22 cellular contexts compared by ENCODE assay signal in genomic region chr11:64641596-64642417, GRCh38. TPM values are rescaled to one million over a fixed set of nuclear protein-coding genes. Genes with fewer than 3 reads are reported as not detected.
DNase-seq lines count a peak whose midpoint lies in the region; ATAC-seq and TF ChIP-seq lines count a peak whose summit lies in the region.
"Had no signal": no experiment of that assay in that cellular context is flagged by ENCODE, and none has a peak within 500 bp of the region (broad histone marks: within the 10 kb centered on the region; RNA-seq: fewer than 3 reads in every experiment).

No MANE protein-coding gene starts in this region.

- H3K9me3 ChIP-seq in BLaER1 treated with 17β-estradiol and CSF1 and Interleukin-3, amounts not matched to agents 10 nM and 100 nM (replicated peaks in 1 of 11) = no peaks in the 10 kb centered on the region
- H3K9me3 ChIP-seq in HUES6 (ENCODE audit: control insufficient read depth, insufficient read depth, low read depth, low read length) (no peaks in the 10 kb centered on the region), esophagus muscularis mucosa (no peaks in the 10 kb centered on the region), ovary (no peaks in the 10 kb centered on the region), smooth muscle cell (replicated peaks; ENCODE audit: low read depth) (no peaks in the 10 kb centered on the region), MM.1S (replicated peaks; ENCODE audit: insufficient read depth, low read length) (no peaks in the 10 kb centered on the region)
- H3K9me3 ChIP-seq: SJCRH30 had no signal

- peak overlapping the region in 7 of 10 experiments; percentile 25 to 52 (median 40); a peak in 8 of 20 replicates for H3K4me3 ChIP-seq in BLaER1 treated with 17β-estradiol and CSF1 and Interleukin-3, amounts not matched to agents 10 nM and 100 nM
- peak overlapping the region; percentile 54 for H3K4me3 ChIP-seq in HUES6 (ENCODE audit: low read depth, low read length)
- peak overlapping the region; percentile 33 to 51 (median 44) for H3K4me3 ChIP-seq in esophagus muscularis mucosa
- H3K4me3 ChIP-seq in ovary = peak overlapping the region; percentile 69
- H3K4me3 ChIP-seq in smooth muscle cell = no peak overlapping the region
- H3K4me3 ChIP-seq in MM.1S (ENCODE audit: low read length) = no peak overlapping the region
- H3K4me3 ChIP-seq: SJCRH30 had no signal

- no peaks in the 10 kb centered on the region for H3F3A ChIP-seq in smooth muscle cell (ENCODE audit: low read depth)
- H3F3A ChIP-seq in MM.1S (ENCODE audit: insufficient read depth, low read length) = no peaks in the 10 kb centered on the region

- H3K79me2 ChIP-seq in smooth muscle cell (ENCODE audit: low read depth) (no peaks in the 10 kb centered on the region), MM.1S (ENCODE audit: low read length) (no peaks in the 10 kb centered on the region)

- H3K4me1 ChIP-seq in BLaER1 treated with 17β-estradiol and CSF1 and Interleukin-3, amounts not matched to agents 10 nM and 100 nM = peaks cover 23 to 78% (median 60%) of the 10 kb centered on the region in 10 experiments
- H3K4me1 ChIP-seq in HUES6 (ENCODE audit: control insufficient read depth, insufficient read depth, low read length) (peaks cover 23% of the 10 kb centered on the region), esophagus muscularis mucosa (peaks cover 0 to 34% (median 29%) of the 10 kb centered on the region in 4 donors), ovary (ENCODE audit: insufficient read depth) (peaks cover 9% of the 10 kb centered on the region), smooth muscle cell (ENCODE audit: low read depth) (peaks cover 4% of the 10 kb centered on the region), MM.1S (ENCODE audit: low read length) (no peaks in the 10 kb centered on the region)
- H3K4me1 ChIP-seq: SJCRH30 had no signal

- H3K4me2 ChIP-seq in BLaER1 treated with 17β-estradiol and CSF1 and Interleukin-3, amounts not matched to agents 10 nM and 100 nM = peak overlapping the region in 10 of 11 experiments; percentile 47 to 82 (median 69); a peak in 19 of 22 replicates
- H3K4me2 ChIP-seq in smooth muscle cell = no peak overlapping the region
- H3K4me2 ChIP-seq in MM.1S (ENCODE audit: low read depth, low read length) = no peak overlapping the region
- H3K4me2 ChIP-seq: KMS-11 had no signal

- H3K27me3 ChIP-seq in BLaER1 treated with 17β-estradiol and CSF1 and Interleukin-3, amounts not matched to agents 10 nM and 100 nM = peaks cover 62 to 100% (median 80%) of the 10 kb centered on the region in 11 experiments
- H3K27me3 ChIP-seq in HUES6 (ENCODE audit: control insufficient read depth, insufficient read depth, low read length) (peaks cover 96% of the 10 kb centered on the region), esophagus muscularis mucosa (peaks cover 0 to 89% (median 25%) of the 10 kb centered on the region in 4 donors), ovary (no peaks in the 10 kb centered on the region), smooth muscle cell (ENCODE audit: low read depth) (peaks cover 87% of the 10 kb centered on the region), MM.1S (replicated peaks; ENCODE audit: insufficient read depth, low read length) (peaks cover 88% of the 10 kb centered on the region)
- H3K27me3 ChIP-seq: SJCRH30 had no signal

- H2AFZ ChIP-seq in smooth muscle cell (ENCODE audit: low read depth) (no peak overlapping the region), MM.1S (ENCODE audit: low read length) (no peak overlapping the region)

- TF ChIP-seq CTCF in esophagus muscularis mucosa (IDR thresholded peaks at IDR 0.05) (no peak), ovary (IDR thresholded peaks at IDR 0.05) (no peak), smooth muscle cell (IDR thresholded peaks at IDR 0.05; ENCODE audit: borderline replicate concordance, insufficient read depth, poor library complexity, severe bottlenecking) (no peak), MM.1S (IDR thresholded peaks at IDR 0.05; ENCODE audit: low read length) (no peak)

- TF ChIP-seq EP300 in esophagus muscularis mucosa (IDR thresholded peaks at IDR 0.05) (no peak), ovary (IDR thresholded peaks at IDR 0.05) (no peak)

- no peaks in the 10 kb centered on the region for H3K36me3 ChIP-seq in BLaER1 treated with 17β-estradiol and CSF1 and Interleukin-3, amounts not matched to agents 10 nM and 100 nM
- no peaks in the 10 kb centered on the region for H3K36me3 ChIP-seq in HUES6 (ENCODE audit: control insufficient read depth, insufficient read depth, low read length)
- H3K36me3 ChIP-seq in esophagus muscularis mucosa = no peaks in the 10 kb centered on the region
- no peaks in the 10 kb centered on the region for H3K36me3 ChIP-seq in ovary
- no peaks in the 10 kb centered on the region for H3K36me3 ChIP-seq in smooth muscle cell (ENCODE audit: low read depth)
- H3K36me3 ChIP-seq in MM.1S (replicated peaks; ENCODE audit: insufficient read depth, low read length) = no peaks in the 10 kb centered on the region
- H3K36me3 ChIP-seq: SJCRH30 had no signal

- TF ChIP-seq POLR2A in esophagus muscularis mucosa (IDR thresholded peaks at IDR 0.05; ENCODE audit: low read depth) (no peak), ovary (IDR thresholded peaks at IDR 0.05) (no peak)

- DNase-seq in esophagus muscularis mucosa (ENCODE audit: extremely low spot score) (no peak), ovary (no peak), smooth muscle cell (lab: John Stamatoyannopoulos, UW; ENCODE audit: unreplicated experiment) (no peak), GDM1 (lab: John Stamatoyannopoulos, UW) (no peak), MM.1S (no peak)
- DNase-seq: central memory CD4-positive, alpha-beta T cell; COR-L47; left cardiac atrium; NCI-H1092; NCI-H2107; SJCRH30; T-helper 2 cell had no signal

- no peak overlapping the region for H3K27ac ChIP-seq in BLaER1 treated with 17β-estradiol and CSF1 and Interleukin-3, amounts not matched to agents 10 nM and 100 nM
- H3K27ac ChIP-seq in HUES6 (ENCODE audit: low read depth, low read length) (no peak overlapping the region), esophagus muscularis mucosa (replicated peaks in 1 of 4) (no peak overlapping the region), ovary (no peak overlapping the region), smooth muscle cell (ENCODE audit: low read depth) (no peak overlapping the region), MM.1S (ENCODE audit: low read length) (no peak overlapping the region)
- H3K27ac ChIP-seq: KMS-11, SJCRH30 had no signal

- no peak overlapping the region; a peak in 1 of 22 replicates for H3K9ac ChIP-seq in BLaER1 treated with 17β-estradiol and CSF1 and Interleukin-3, amounts not matched to agents 10 nM and 100 nM
- H3K9ac ChIP-seq in HUES6 (ENCODE audit: low read length) (no peak overlapping the region), smooth muscle cell (ENCODE audit: low read depth) (no peak overlapping the region), MM.1S (ENCODE audit: low read length) (no peak overlapping the region)
- H3K9ac ChIP-seq: KMS-11 had no signal

- ATAC-seq in HG03135 (IDR thresholded peaks at IDR 0.05; ENCODE audit: unreplicated experiment) = no peak
- ATAC-seq: activated T-helper 17 cell treated with anti-CD3 and anti-CD28 coated beads, Interleukin-2, amount 50 U/mL, for 72 hours; left cardiac atrium; sciatic nerve; WTC11 had no signal

- intact Hi-C loops in esophagus muscularis mucosa (cut with DNase I) = no loop called here
- intact Hi-C loops in ovary (cut with DNase I) = no loop called here

- H4K20me1 ChIP-seq in BLaER1 treated with 17β-estradiol and CSF1 and Interleukin-3, amounts not matched to agents 10 nM and 100 nM = peaks cover 0 to 69% (median 26%) of the 10 kb centered on the region in 11 experiments; a peak in 16 of 22 replicates
- H4K20me1 ChIP-seq in smooth muscle cell (ENCODE audit: low read depth) = no peaks in the 10 kb centered on the region
- no peaks in the 10 kb centered on the region for H4K20me1 ChIP-seq in MM.1S (ENCODE audit: insufficient read depth, low read length)

- no peaks in the 10 kb centered on the region for H3K9me2 ChIP-seq in MM.1S (replicated peaks; ENCODE audit: insufficient read depth, low read length)

- 50% methylated on average over 11 of the region's 11 CpGs for WGBS in esophagus muscularis mucosa
- 48 to 55% (median 53%) methylated on average over 11 of the region's 11 CpGs for WGBS in ovary, 3 donors
- WGBS in smooth muscle cell (ENCODE audit: low lambda C conversion rate) = 46% methylated on average over 9 of the region's 11 CpGs

RNA-seq across cellular contexts. Expression of gene SLC22A12, which starts 50.8 kb away (rescaled TPM):
- total RNA-seq in esophagus muscularis mucosa = not detected
- total RNA-seq in ovary = not detected
- not detected for polyA plus RNA-seq in ovary
- not detected in 2 replicates for total RNA-seq in smooth muscle cell
- polyA plus RNA-seq in smooth muscle cell = not detected in 2 replicates
- total RNA-seq: activated T-helper 17 cell treated with anti-CD3 and anti-CD28 coated beads, Interleukin-2, amount 50 U/mL, for 72 hours; Daoy; left cardiac atrium; OCI-LY7; sciatic nerve; SJCRH30; ureter; WTC11 had no signal

Comparison
In these comparisons a context has a peak if more than half of its experiments do, and no peak if none do; other contexts are left out.
1. H3K4me2 ChIP-seq: peak in BLaER1 treated with 17β-estradiol and CSF1 and Interleukin-3, amounts not matched to agents 10 nM and 100 nM (10 of 11); none in smooth muscle cell (single experiment) and MM.1S (single experiment).
2. H3K4me3 ChIP-seq: peak in BLaER1 treated with 17β-estradiol and CSF1 and Interleukin-3, amounts not matched to agents 10 nM and 100 nM (7 of 10), HUES6 (single experiment), esophagus muscularis mucosa (4 of 4) and ovary (single experiment); none in smooth muscle cell (single experiment) and MM.1S (single experiment).